ENCODE assay signal across 14 cellular contexts in the genomic region with DNA sequence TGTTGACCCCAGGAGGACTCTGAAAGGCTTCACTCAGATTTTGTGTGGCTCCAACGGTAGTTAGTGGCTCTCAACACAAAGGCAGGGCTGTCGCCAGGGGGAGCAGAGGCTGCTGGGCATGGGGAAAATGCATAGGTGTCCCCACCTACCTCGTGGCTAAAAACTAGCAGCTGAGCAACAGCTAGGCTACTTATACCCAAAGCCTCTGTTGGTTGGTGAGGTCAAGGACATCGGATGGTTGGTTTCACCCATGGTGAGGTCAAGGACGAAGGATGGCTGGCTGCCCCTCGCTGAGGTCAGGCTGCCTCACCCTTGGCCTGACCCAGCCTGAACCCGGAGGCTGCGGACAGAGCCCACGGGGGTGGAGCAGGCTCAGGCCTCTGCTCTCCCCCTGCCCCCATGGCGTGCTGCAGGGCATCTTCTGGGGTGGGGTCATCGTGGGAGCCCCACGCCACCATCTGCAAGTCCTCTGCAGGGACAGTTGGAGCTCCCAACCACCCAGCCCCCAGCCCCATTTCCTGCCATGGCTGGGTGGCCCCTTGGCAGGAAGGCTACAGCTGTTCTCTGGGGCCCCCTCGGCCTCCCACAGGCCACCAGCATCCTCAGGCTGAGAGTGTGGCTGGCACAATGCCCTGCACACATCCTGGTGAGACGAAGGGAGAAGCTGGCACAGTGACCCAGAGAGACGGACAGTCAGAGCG. TPM values are rescaled to one million over a fixed set of nuclear protein-coding genes. Genes with fewer than 3 reads are reported as not detected.
DNase-seq lines count a peak whose midpoint lies in the region; ATAC-seq and TF ChIP-seq lines count a peak whose summit lies in the region.
"Had no signal": no experiment of that assay in that cellular context is flagged by ENCODE, and none has a peak within 500 bp of the region (broad histone marks: within the 10 kb centered on the region; RNA-seq: fewer than 3 reads in every experiment).

No MANE protein-coding gene starts in this region.

- CTCF ChIA-PET in activated CD4-positive, alpha-beta T cell treated with anti-CD3 and anti-CD28 coated beads, Interleukin-2, amount 10 ng/mL, durations not matched to agents 7 days and 5 days (lab: Charles Lee), result interaction anchor here (1.2 to 5.3 kb wide), 2 partner anchors 10 to 30 kb away, joined by 3 to 36 read pairs; no protein-coding TSS in a partner anchor
- CTCF ChIA-PET in activated CD8-positive, alpha-beta T cell treated with anti-CD3 and anti-CD28 coated beads for 36 hours (lab: Charles Lee), result interaction anchor here (1.1 to 9.6 kb wide), 4 partner anchors 8 to 90 kb away, joined by 3 to 80 read pairs (median 4); no protein-coding TSS in a partner anchor

- 0 out of 2 replicates have a peak, but pooled peaks cover 3% of the 10 kb centered on the region for H3K4me1 ChIP-seq in H9 (ENCODE audit: insufficient read depth, low read length)
- H3K4me1 ChIP-seq in neuronal stem cell (ENCODE audit: control insufficient read depth in 2 of 2, insufficient read depth in 1 of 2, low read depth in 1 of 2, low read length in 2 of 2), result peaks cover 7 to 11% of the 10 kb centered on the region in 2 donors
- H3K4me1 ChIP-seq: BE2C had no signal

- no peaks in the 10 kb centered on the region for H3K36me3 Mint-ChIP-seq in activated CD4-positive, alpha-beta T cell treated with anti-CD3 and anti-CD28 coated beads, Interleukin-2, amount 10 ng/mL, durations not matched to agents 7 days and 5 days (ENCODE audit: low read depth)
- no peaks in the 10 kb centered on the region for H3K36me3 Mint-ChIP-seq in H9 (ENCODE audit: insufficient read depth in 1 of 3, low read depth in 3 of 3)
- no peaks in the 10 kb centered on the region for H3K36me3 Mint-ChIP-seq in activated CD8-positive, alpha-beta T cell treated with anti-CD3 and anti-CD28 coated beads for 36 hours (ENCODE audit: low read depth)

- no peaks in the 10 kb centered on the region for H3K23me2 ChIP-seq in H9 (ENCODE audit: insufficient read length, low read depth, low read length, poor library complexity, severe bottlenecking)

- no peaks in the 10 kb centered on the region for H3K9me3 Mint-ChIP-seq in activated CD4-positive, alpha-beta T cell treated with anti-CD3 and anti-CD28 coated beads, Interleukin-2, amount 10 ng/mL, durations not matched to agents 7 days and 5 days
- H3K9me3 Mint-ChIP-seq in H9, result peaks cover 6% of the 10 kb centered on the region in 2 experiments; a peak in 3 of 5 replicates
- H3K9me3 Mint-ChIP-seq in activated CD8-positive, alpha-beta T cell treated with anti-CD3 and anti-CD28 coated beads for 36 hours, result no peaks in the 10 kb centered on the region
- H3K9me3 Mint-ChIP-seq: activated T-cell treated with anti-CD3 and anti-CD28 coated beads, Interleukin-2, amount 50 U/mL, for 4 hours had no signal

- H4K8ac ChIP-seq in H9 (replicated peaks; ENCODE audit: insufficient read length, low read depth, low read length) (no peak overlapping the region), neuronal stem cell (ENCODE audit: low read depth, low read length) (no peak overlapping the region)

- WGBS in H9 (ENCODE audit: extremely low coverage, insufficient read length, low lambda C conversion rate), result no CpG with 5 or more reads among the region's 16 CpGs
- WGBS in neuronal stem cell (ENCODE audit: extremely low coverage in 2 of 2, insufficient read length in 2 of 2, insufficient replicate concordance in 1 of 2), 2 donors, result no CpG with 5 or more reads among the region's 16 CpGs

- H2BK120ac ChIP-seq in H9 (ENCODE audit: low read depth, low read length, poor library complexity, severe bottlenecking) (no peak overlapping the region), neuronal stem cell (ENCODE audit: low read depth, low read length) (no peak overlapping the region)

- H3K14ac ChIP-seq in H9 (ENCODE audit: insufficient read depth, low read length) (no peak overlapping the region; the same call in 1 of the 2 replicates), neuronal stem cell (ENCODE audit: low read length) (peak overlapping the region; percentile 91)

- no peak overlapping the region for H2BK20ac ChIP-seq in H9 (ENCODE audit: low read depth, low read length, poor library complexity, severe bottlenecking)

- H4K91ac ChIP-seq in H9 (ENCODE audit: insufficient read length, low read depth, low read length) (no peak overlapping the region), neuronal stem cell (ENCODE audit: low read depth, low read length, poor library complexity) (peak overlapping the region; percentile 87)

- H2BK12ac ChIP-seq in H9 (ENCODE audit: insufficient read length, low read depth, low read length) (no peak overlapping the region), neuronal stem cell (ENCODE audit: low read length) (peak overlapping the region; percentile 90)

- H3K9me3 ChIP-seq in H9 (ENCODE audit: control insufficient read depth, low read depth, low read length) (no peaks in the 10 kb centered on the region), neuronal stem cell (replicated peaks in 1 of 2; ENCODE audit: control insufficient read depth in 2 of 2, insufficient read depth in 1 of 2, low read depth in 1 of 2, low read length in 2 of 2) (peaks cover 4 to 11% of the 10 kb centered on the region in 2 donors)
- H3K9me3 ChIP-seq: BE2C, breast epithelium, psoas muscle had no signal

- H4K20me1 ChIP-seq in H9 (ENCODE audit: control insufficient read depth, insufficient read depth, insufficient read length), result no peaks in the 10 kb centered on the region

- H3K4me3 ChIP-seq in neuronal stem cell (ENCODE audit: low read length in 2 of 2), result no peak overlapping the region
- H3K4me3 ChIP-seq: breast epithelium, psoas muscle had no signal

- H2BK15ac ChIP-seq in H9 (ENCODE audit: low read depth, low read length) (no peak overlapping the region), neuronal stem cell (ENCODE audit: low read length) (peak overlapping the region; percentile 55)

- H3K9ac ChIP-seq in H9 (ENCODE audit: extremely low read depth, insufficient read length, low read length) (no peak overlapping the region), neuronal stem cell (ENCODE audit: low read depth, low read length, poor library complexity) (peak overlapping the region; percentile 67)

- peak; percentile 31 for DNase-seq in activated CD4-positive, alpha-beta T cell treated with anti-CD3 and anti-CD28 coated beads, Interleukin-2, amount 10 ng/mL, durations not matched to agents 7 days and 5 days
- DNase-seq in activated CD4-positive, alpha-beta T cell treated with anti-CD3 and anti-CD28 coated beads, Interleukin-2, amount 50 U/mL, for 4 hours, result no peak
- peak; percentile 68 for DNase-seq in H9
- peak; percentile 59 for DNase-seq in activated CD8-positive, alpha-beta T cell treated with anti-CD3 and anti-CD28 coated beads for 36 hours
- DNase-seq in neuronal stem cell (ENCODE audit: low spot score), result no peak
- no peak for DNase-seq in hippocampal formation (lab: John Stamatoyannopoulos, UW)
- DNase-seq in medulla oblongata (ENCODE audit: extremely low spot score), result no peak
- DNase-seq: activated T-cell treated with anti-CD3 and anti-CD28 coated beads, Interleukin-2, amount 50 U/mL, for 4 hours; BE2C; left colon; trophoblast cell had no signal

- H2AK5ac ChIP-seq in H9 (ENCODE audit: insufficient read length, low read length), result no peak overlapping the region
- peak overlapping the region; percentile 45 for H2AK5ac ChIP-seq in neuronal stem cell (ENCODE audit: low read depth, low read length)

- peak; percentile 57 for ATAC-seq in activated CD8-positive, alpha-beta T cell treated with anti-CD3 and anti-CD28 coated beads for 36 hours
- ATAC-seq in GM18511 (IDR thresholded peaks at IDR 0.05; ENCODE audit: unreplicated experiment), result no peak
- ATAC-seq: left colon, psoas muscle had no signal

- H4K5ac ChIP-seq in H9 (ENCODE audit: insufficient read length, low read depth, low read length), result no peak overlapping the region

- no peak overlapping the region for H3K4ac ChIP-seq in H9 (ENCODE audit: low read depth, low read length)
- no peak overlapping the region for H3K4ac ChIP-seq in neuronal stem cell (ENCODE audit: low read length)

- H3K4me1 Mint-ChIP-seq in activated CD4-positive, alpha-beta T cell treated with anti-CD3 and anti-CD28 coated beads, Interleukin-2, amount 10 ng/mL, durations not matched to agents 7 days and 5 days, result peaks cover 9% of the 10 kb centered on the region
- peaks cover 15 to 22% of the 10 kb centered on the region in 2 experiments for H3K4me1 Mint-ChIP-seq in H9
- peaks cover 20% of the 10 kb centered on the region for H3K4me1 Mint-ChIP-seq in activated CD8-positive, alpha-beta T cell treated with anti-CD3 and anti-CD28 coated beads for 36 hours (ENCODE audit: low read depth)

- H2BK5ac ChIP-seq in H9 (ENCODE audit: insufficient read length, low read length) (no peak overlapping the region), neuronal stem cell (ENCODE audit: low read length) (no peak overlapping the region)

- H3K23ac ChIP-seq in H9 (ENCODE audit: insufficient read length, low read depth, low read length), result no peak overlapping the region
- H3K23ac ChIP-seq in neuronal stem cell (ENCODE audit: low read depth, low read length, poor library complexity), result peak overlapping the region; percentile 9

- POLR2A ChIA-PET in activated CD4-positive, alpha-beta T cell treated with anti-CD3 and anti-CD28 coated beads, Interleukin-2, amount 10 ng/mL, durations not matched to agents 7 days and 5 days (lab: Charles Lee), result no interaction called here
- POLR2A ChIA-PET in activated CD8-positive, alpha-beta T cell treated with anti-CD3 and anti-CD28 coated beads for 36 hours (lab: Charles Lee), result interaction anchor here (0.8 to 1.9 kb wide), 3 partner anchors 9 to 54 kb away, joined by 3 to 8 read pairs (median 3); no protein-coding TSS in a partner anchor

- no peaks in the 10 kb centered on the region for H3K79me2 ChIP-seq in H9 (ENCODE audit: insufficient read depth, low read length)

- no peak overlapping the region for H3K56ac ChIP-seq in H9 (ENCODE audit: insufficient read length, low read depth, low read length)

- H3K4me3 Mint-ChIP-seq in activated CD4-positive, alpha-beta T cell treated with anti-CD3 and anti-CD28 coated beads, Interleukin-2, amount 10 ng/mL, durations not matched to agents 7 days and 5 days, result no peak overlapping the region
- H3K4me3 Mint-ChIP-seq in H9, result no peak overlapping the region
- H3K4me3 Mint-ChIP-seq in activated CD8-positive, alpha-beta T cell treated with anti-CD3 and anti-CD28 coated beads for 36 hours, result no peak overlapping the region
- H3K4me3 Mint-ChIP-seq: activated T-cell treated with anti-CD3 and anti-CD28 coated beads, Interleukin-2, amount 50 U/mL, for 4 hours had no signal

- H3K27me3 ChIP-seq in H9 (ENCODE audit: insufficient read depth, low read length) (no peaks in the 10 kb centered on the region), neuronal stem cell (ENCODE audit: control insufficient read depth in 3 of 3, insufficient read depth in 3 of 3, low read depth in 1 of 3, low read length in 3 of 3) (no peaks in the 10 kb centered on the region)
- H3K27me3 ChIP-seq: BE2C, breast epithelium had no signal

- H3K18ac ChIP-seq in H9 (ENCODE audit: insufficient read length, low read depth, low read length), result no peak overlapping the region
- H3K18ac ChIP-seq in neuronal stem cell (ENCODE audit: low read length), result peak overlapping the region; percentile 77

- intact Hi-C loops in activated CD8-positive, alpha-beta T cell treated with anti-CD3 and anti-CD28 coated beads for 36 hours (cut with micrococcal nuclease), result loop anchor here (10.0 kb wide), 1 partner anchor 115 kb away; no protein-coding TSS in a partner anchor

- H3K27me3 Mint-ChIP-seq in activated CD4-positive, alpha-beta T cell treated with anti-CD3 and anti-CD28 coated beads, Interleukin-2, amount 10 ng/mL, durations not matched to agents 7 days and 5 days, result peaks cover 2% of the 10 kb centered on the region
- H3K27me3 Mint-ChIP-seq in H9 (ENCODE audit: low read depth), result peaks cover 6% of the 10 kb centered on the region
- H3K27me3 Mint-ChIP-seq in activated CD8-positive, alpha-beta T cell treated with anti-CD3 and anti-CD28 coated beads for 36 hours, result peaks cover 4% of the 10 kb centered on the region

- H3K4me2 ChIP-seq in H9 (ENCODE audit: insufficient read depth, insufficient read length, low read length), result no peak overlapping the region
- no peak overlapping the region for H3K4me2 ChIP-seq in neuronal stem cell (ENCODE audit: insufficient read depth, low read length, poor library complexity, severe bottlenecking)

- H3K36me3 ChIP-seq in neuronal stem cell (replicated peaks in 1 of 2; ENCODE audit: control insufficient read depth in 2 of 2, insufficient read depth in 2 of 2, low read length in 2 of 2), result no peaks in the 10 kb centered on the region
- H3K36me3 ChIP-seq: BE2C, breast epithelium had no signal

- H3K27ac Mint-ChIP-seq in activated CD4-positive, alpha-beta T cell treated with anti-CD3 and anti-CD28 coated beads, Interleukin-2, amount 10 ng/mL, durations not matched to agents 7 days and 5 days, result no peak overlapping the region
- H3K27ac Mint-ChIP-seq in H9, result no peak overlapping the region
- no peak overlapping the region for H3K27ac Mint-ChIP-seq in activated CD8-positive, alpha-beta T cell treated with anti-CD3 and anti-CD28 coated beads for 36 hours

- H3K27ac ChIP-seq in H9 (ENCODE audit: insufficient read length, low read depth, low read length), result no peak overlapping the region
- no peak overlapping the region for H3K27ac ChIP-seq in neuronal stem cell (replicated peaks; ENCODE audit: low read length)
- H3K27ac ChIP-seq: breast epithelium, psoas muscle had no signal

- TF ChIP-seq CTCF in H9 (conservative IDR thresholded peaks at IDR 0.05), result peak; percentile 48; the same call in 2 of the 3 replicates
- TF ChIP-seq CTCF in activated CD8-positive, alpha-beta T cell treated with anti-CD3 and anti-CD28 coated beads for 36 hours (IDR thresholded peaks at IDR 0.05), result peak; percentile 38

- H3T11ph ChIP-seq in H9 (ENCODE audit: low read length), result no peak overlapping the region

- H3K79me1 ChIP-seq in H9 (ENCODE audit: insufficient read depth, low read depth, low read length, poor library complexity, severe bottlenecking) (no peaks in the 10 kb centered on the region), neuronal stem cell (ENCODE audit: low read depth, low read length) (peaks cover 2% of the 10 kb centered on the region)

- H2AFZ ChIP-seq in H9 (ENCODE audit: low read length) (no peak overlapping the region), neuronal stem cell (ENCODE audit: low read length) (no peak overlapping the region)

RNA-seq across cellular contexts. Expression of a gene that starts 8.5 kb away (rescaled TPM):
- total RNA-seq in activated CD4-positive, alpha-beta T cell treated with anti-CD3 and anti-CD28 coated beads, Interleukin-2, amount 10 ng/mL, durations not matched to agents 7 days and 5 days, result 100 to 1,000 TPM; 368 to 454 TPM
- total RNA-seq in H9 (2021), result 382 and 400 TPM in 2 replicates
- total RNA-seq in activated CD8-positive, alpha-beta T cell treated with anti-CD3 and anti-CD28 coated beads for 36 hours, result 100 to 1,000 TPM; 318 to 330 TPM
- polyA plus RNA-seq in neuronal stem cell (2013, experiment 1 of 2), result 291 TPM
- polyA plus RNA-seq in neuronal stem cell (2013, experiment 2 of 2), result 287 TPM

RNA-seq across cellular contexts. Expression of a gene that starts 15.6 kb away (rescaled TPM):
- total RNA-seq in activated CD4-positive, alpha-beta T cell treated with anti-CD3 and anti-CD28 coated beads, Interleukin-2, amount 10 ng/mL, durations not matched to agents 7 days and 5 days, result under 1 TPM; 0.27 to 0.47 TPM
- 1.4 and 1.7 TPM in 2 replicates for total RNA-seq in H9 (2021)
- total RNA-seq in activated CD8-positive, alpha-beta T cell treated with anti-CD3 and anti-CD28 coated beads for 36 hours, result under 1 TPM; 0.47 to 0.76 TPM
- 0.07 TPM for polyA plus RNA-seq in neuronal stem cell (2013, experiment 1 of 2)
- 0.08 TPM for polyA plus RNA-seq in neuronal stem cell (2013, experiment 2 of 2)

RNA-seq across cellular contexts. Expression of a gene that starts 19.7 kb away (rescaled TPM):
- total RNA-seq in activated CD4-positive, alpha-beta T cell treated with anti-CD3 and anti-CD28 coated beads, Interleukin-2, amount 10 ng/mL, durations not matched to agents 7 days and 5 days, result not detected
- 9.6 and 11.3 TPM in 2 replicates for total RNA-seq in H9 (2021)
- 1 to 10 TPM; 2.1 to 2.2 TPM for total RNA-seq in activated CD8-positive, alpha-beta T cell treated with anti-CD3 and anti-CD28 coated beads for 36 hours
- 7.3 TPM for polyA plus RNA-seq in neuronal stem cell (2013, experiment 1 of 2)
- 7.1 TPM for polyA plus RNA-seq in neuronal stem cell (2013, experiment 2 of 2)

Comparison
In these comparisons a context has a peak if more than half of its experiments do, and no peak if none do; other contexts are left out.
1. DNase-seq: peak in activated CD4-positive, alpha-beta T cell treated with anti-CD3 and anti-CD28 coated beads, Interleukin-2, amount 10 ng/mL, durations not matched to agents 7 days and 5 days (single experiment), H9 (single experiment) and activated CD8-positive, alpha-beta T cell treated with anti-CD3 and anti-CD28 coated beads for 36 hours (single experiment); none in activated CD4-positive, alpha-beta T cell treated with anti-CD3 and anti-CD28 coated beads, Interleukin-2, amount 50 U/mL, for 4 hours (0 of 2), neuronal stem cell (single experiment), hippocampal formation (0 of 2) and medulla oblongata (single experiment).